ENCODE assay signal across 1 cellular context in the genomic region with DNA sequence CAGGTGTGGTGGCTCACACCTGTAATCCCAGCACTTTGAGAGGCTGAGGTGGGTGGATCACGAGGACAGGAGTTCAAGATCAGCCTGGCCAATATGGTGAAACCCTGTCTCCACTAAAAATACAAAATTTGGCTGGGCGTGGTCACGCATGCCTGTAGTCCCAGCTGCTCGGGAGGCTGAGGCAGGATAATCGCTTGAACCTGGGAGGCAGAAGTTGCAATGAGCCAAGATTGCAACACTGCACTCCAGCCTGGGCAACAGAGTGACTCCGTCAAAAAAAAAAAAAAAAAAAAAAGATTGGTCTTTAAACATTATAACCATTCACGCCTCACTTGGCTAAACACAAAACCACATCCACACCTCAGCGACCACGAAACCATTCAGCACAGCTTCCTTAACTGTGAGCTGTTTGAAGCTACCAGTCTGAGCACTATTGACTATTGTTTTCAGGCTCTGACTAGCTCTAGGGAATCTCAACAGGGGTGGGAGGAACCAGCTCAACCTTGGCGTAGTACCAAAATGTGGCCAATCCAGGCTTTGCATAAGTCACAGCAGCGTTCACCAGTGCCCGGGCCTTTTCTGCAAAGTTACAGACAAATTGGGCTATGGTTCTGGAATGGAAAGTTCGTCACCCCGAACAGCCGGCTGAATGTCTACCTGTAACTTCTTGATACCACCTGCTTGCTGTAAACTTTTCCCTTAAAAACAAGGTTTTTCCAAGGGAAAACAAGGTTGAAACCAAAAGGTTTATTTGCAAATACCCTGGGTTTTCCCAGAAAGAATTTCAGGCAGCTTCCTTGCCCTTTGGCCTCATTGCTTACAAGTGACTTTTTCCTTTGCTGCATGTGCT.
TF ChIP-seq lines count a peak whose summit lies in the region.

No MANE protein-coding gene starts in this region.

TF ChIP-seq in IMR-90, 13 proteins besides CTCF, POLR2A, EP300 and RAD21 (continued from another document):
- TF ChIP-seq, protein P1, sequence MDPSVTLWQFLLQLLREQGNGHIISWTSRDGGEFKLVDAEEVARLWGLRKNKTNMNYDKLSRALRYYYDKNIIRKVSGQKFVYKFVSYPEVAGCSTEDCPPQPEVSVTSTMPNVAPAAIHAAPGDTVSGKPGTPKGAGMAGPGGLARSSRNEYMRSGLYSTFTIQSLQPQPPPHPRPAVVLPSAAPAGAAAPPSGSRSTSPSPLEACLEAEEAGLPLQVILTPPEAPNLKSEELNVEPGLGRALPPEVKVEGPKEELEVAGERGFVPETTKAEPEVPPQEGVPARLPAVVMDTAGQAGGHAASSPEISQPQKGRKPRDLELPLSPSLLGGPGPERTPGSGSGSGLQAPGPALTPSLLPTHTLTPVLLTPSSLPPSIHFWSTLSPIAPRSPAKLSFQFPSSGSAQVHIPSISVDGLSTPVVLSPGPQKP (IDR thresholded peaks at IDR 0.05; ENCODE audit: borderline replicate concordance, low read depth, low read length): no peak
- TF ChIP-seq BHLHE40 (IDR thresholded peaks at IDR 0.05; ENCODE audit: low read depth, low read length) (no peak), MAZ (IDR thresholded peaks at IDR 0.05; ENCODE audit: borderline replicate concordance, low read depth, low read length) (no peak)
